Comparison of ENCODE assay signal across 12 cellular contexts in genomic region chr3:177111541-177111949, GRCh38.
DNase-seq lines count a peak whose midpoint lies in the region; ATAC-seq and TF ChIP-seq lines count a peak whose summit lies in the region.
"Had no signal": no experiment of that assay in that cellular context is flagged by ENCODE, and none has a peak within 500 bp of the region (broad histone marks: within the 10 kb centered on the region; RNA-seq: fewer than 3 reads in every experiment).

No MANE protein-coding gene starts in this region.

- H3K79me2 ChIP-seq in MM.1S (ENCODE audit: low read length) (peaks cover 99% of the 10 kb centered on the region), hepatocyte (peaks cover 100% of the 10 kb centered on the region)

- ATAC-seq in GM18909 (IDR thresholded peaks at IDR 0.05; ENCODE audit: poor library complexity, unreplicated experiment) (peak; percentile 62), left ventricle myocardium superior (no peak), HG03025 (IDR thresholded peaks at IDR 0.05; ENCODE audit: low FRiP score, unreplicated experiment) (no peak)
- ATAC-seq: upper lobe of right lung had no signal

- TF ChIP-seq CTCF in Caco-2 (IDR thresholded peaks at IDR 0.05; ENCODE audit: insufficient read depth in 1 of 2, low read depth in 1 of 2, low read length in 1 of 2, severe bottlenecking in 1 of 2, unreplicated experiment in 1 of 2) (no peak), MM.1S (IDR thresholded peaks at IDR 0.05; ENCODE audit: low read length) (no peak), hepatocyte (IDR thresholded peaks at IDR 0.05; ENCODE audit: poor library complexity) (no peak)

- no peaks in the 10 kb centered on the region for H3K36me3 ChIP-seq in Caco-2 (ENCODE audit: control insufficient read depth, insufficient read depth, low read length)
- H3K36me3 ChIP-seq in MM.1S (replicated peaks; ENCODE audit: insufficient read depth, low read length) = no peaks in the 10 kb centered on the region
- H3K36me3 ChIP-seq in hepatocyte (replicated peaks; ENCODE audit: insufficient read depth, low read depth) = no peaks in the 10 kb centered on the region
- H3K36me3 ChIP-seq: upper lobe of right lung had no signal

- no peaks in the 10 kb centered on the region for H3K27me3 Mint-ChIP-seq in Caco-2 (ENCODE audit: insufficient read depth, unreplicated experiment)

- CTCF ChIA-PET in Caco-2 (lab: Charles Lee) = interaction anchor here (0.6 kb wide), 1 partner anchor 12 kb away, joined by 3 read pairs; no protein-coding TSS in a partner anchor

- H3K9me2 ChIP-seq in MM.1S (replicated peaks; ENCODE audit: insufficient read depth, low read length) = no peaks in the 10 kb centered on the region
- no peaks in the 10 kb centered on the region for H3K9me2 ChIP-seq in hepatocyte (replicated peaks; ENCODE audit: insufficient read depth)

- POLR2A ChIA-PET in Caco-2 (lab: Charles Lee) = no interaction called here

- H3K4me3 Mint-ChIP-seq in Caco-2 (ENCODE audit: unreplicated experiment) = no peak overlapping the region

- H3K4me2 ChIP-seq in MM.1S (ENCODE audit: low read depth, low read length) = peak overlapping the region; percentile 26
- H3K4me2 ChIP-seq in hepatocyte = no peak overlapping the region

- no TSS peak for BruUV-seq in Caco-2 (replicated peaks; lab: Mats Ljungman, UMichigan)

- peaks cover 13% of the 10 kb centered on the region for H3K4me1 Mint-ChIP-seq in Caco-2 (ENCODE audit: low read depth, unreplicated experiment)

- H3K4me3 ChIP-seq in Caco-2 (ENCODE audit: low read depth, low read length) (no peak overlapping the region), MM.1S (ENCODE audit: low read length) (no peak overlapping the region), hepatocyte (no peak overlapping the region)
- H3K4me3 ChIP-seq: upper lobe of right lung had no signal

- H3K9me3 Mint-ChIP-seq in Caco-2 (ENCODE audit: unreplicated experiment) = no peaks in the 10 kb centered on the region

- peak overlapping the region; percentile 74; the same call in 1 of the 2 replicates for H3K27ac ChIP-seq in MM.1S (ENCODE audit: low read length)
- peak overlapping the region; percentile 25 for H3K27ac ChIP-seq in hepatocyte
- H3K27ac ChIP-seq: upper lobe of right lung had no signal

- H3F3A ChIP-seq in MM.1S (ENCODE audit: insufficient read depth, low read length) = peaks cover 47% of the 10 kb centered on the region

- DNase-seq in Caco-2 (peak; percentile 24 to 43), MM.1S (peak; percentile 33), hepatocyte (ENCODE audit: low spot score) (no peak), left ventricle myocardium superior (no peak), AG08395 (ENCODE audit: low spot score) (no peak)
- no peak for DNase-seq in effector CD4-positive, alpha-beta T cell
- DNase-seq: kidney, NCI-H446 treated with DMSO at 0.1 percent for 48 hours, T-helper 1 cell, upper lobe of right lung had no signal

- peaks cover 7% of the 10 kb centered on the region for H3K36me3 Mint-ChIP-seq in Caco-2 (ENCODE audit: insufficient read depth, unreplicated experiment)

- no peaks in the 10 kb centered on the region for H3K27me3 ChIP-seq in Caco-2 (replicated peaks; ENCODE audit: control insufficient read depth, insufficient read depth, low read length)
- no peaks in the 10 kb centered on the region for H3K27me3 ChIP-seq in MM.1S (replicated peaks; ENCODE audit: insufficient read depth, low read length)
- no peaks in the 10 kb centered on the region for H3K27me3 ChIP-seq in hepatocyte
- H3K27me3 ChIP-seq: upper lobe of right lung had no signal

- H3K9me3 ChIP-seq in Caco-2 (no peaks in the 10 kb centered on the region), MM.1S (replicated peaks; ENCODE audit: insufficient read depth, low read length) (no peaks in the 10 kb centered on the region), hepatocyte (ENCODE audit: low read depth) (no peaks in the 10 kb centered on the region)
- H3K9me3 ChIP-seq: upper lobe of right lung had no signal

- H4K20me1 ChIP-seq in MM.1S (ENCODE audit: insufficient read depth, low read length) (peaks cover 82% of the 10 kb centered on the region), hepatocyte (ENCODE audit: insufficient read depth, poor library complexity, severe bottlenecking) (peaks cover 97% of the 10 kb centered on the region)

- 68% methylated on average over 4 of the region's 4 CpGs for WGBS in hepatocyte (ENCODE audit: low lambda C conversion rate, missing lambda C conversion rate)

- H2AFZ ChIP-seq in MM.1S (ENCODE audit: low read length) (no peak overlapping the region), hepatocyte (no peak overlapping the region)

- intact Hi-C loops in Caco-2 (cut with micrococcal nuclease; ENCODE audit: unreplicated experiment) = no loop called here
- intact Hi-C loops in left ventricle myocardium superior (cut with micrococcal nuclease) = no loop called here

- no peak overlapping the region for H3K9ac ChIP-seq in MM.1S (ENCODE audit: low read length)

- no peak overlapping the region for H3K27ac Mint-ChIP-seq in Caco-2 (ENCODE audit: unreplicated experiment)

- peaks cover 12% of the 10 kb centered on the region for H3K4me1 ChIP-seq in Caco-2
- peaks cover 56% of the 10 kb centered on the region for H3K4me1 ChIP-seq in MM.1S (ENCODE audit: low read length)
- no peaks in the 10 kb centered on the region for H3K4me1 ChIP-seq in hepatocyte (ENCODE audit: insufficient read depth)

Comparison
In these comparisons a context has a peak if more than half of its experiments do, and no peak if none do; other contexts are left out.
1. DNase-seq: peak in Caco-2 (2 of 2) and MM.1S (single experiment); none in hepatocyte (single experiment), left ventricle myocardium superior (single experiment), AG08395 (single experiment) and effector CD4-positive, alpha-beta T cell (single experiment).